In genomic region chr1:231528175-231529029, GRCh38 we compare ENCODE assay signal across 8 cellular contexts. TPM values are rescaled to one million over a fixed set of nuclear protein-coding genes. Genes with fewer than 3 reads are reported as not detected.
DNase-seq lines count a peak whose midpoint lies in the region; ATAC-seq and TF ChIP-seq lines count a peak whose summit lies in the region.

TSNAX (plus strand) TSS chr1:231528669; CDS start chr1:231528811, 142 bp downstream.

- ATAC-seq in GM18498 (IDR thresholded peaks at IDR 0.05; ENCODE audit: unreplicated experiment) (peak; percentile 97), HG02938 (IDR thresholded peaks at IDR 0.05; ENCODE audit: unreplicated experiment) (peak; percentile 93), right cardiac atrium (peak; percentile 99)

- H3K9me3 ChIP-seq in ascending aorta (no peaks in the 10 kb centered on the region), right cardiac atrium (ENCODE audit: control insufficient read depth, low read length) (no peaks in the 10 kb centered on the region), uterus (no peaks in the 10 kb centered on the region)

- H3K9me3 Mint-ChIP-seq in T-helper 2 cell treated with Interferon-gamma antibody and Interleukin-4, amounts not matched to agents 5 μg/mL and 100 μg/mL, for 36 hours = peaks cover 4% of the 10 kb centered on the region

- peak; percentile 82 to 83 for TF ChIP-seq POLR2A in uterus (IDR thresholded peaks at IDR 0.05)

- peak within 1 kb of the TSS; percentile 97 for H3K4me3 Mint-ChIP-seq in T-helper 2 cell treated with Interferon-gamma antibody and Interleukin-4, amounts not matched to agents 5 μg/mL and 100 μg/mL, for 36 hours

- H3K27ac ChIP-seq in ascending aorta (peak within 1 kb of the TSS; percentile 85 to 98), right cardiac atrium (ENCODE audit: low read length) (peak within 1 kb of the TSS; percentile 94), uterus (peak within 1 kb of the TSS; percentile 91 to 92)

- DNase-seq in NCI-H1930 (lab: John Stamatoyannopoulos, UW) = peak; percentile 83 to 90
- DNase-seq in T-helper 2 cell treated with Interferon-gamma antibody and Interleukin-4, amounts not matched to agents 5 μg/mL and 100 μg/mL, for 36 hours (ENCODE audit: low spot score) = peak; percentile 89
- peak; percentile 54 to 94 for DNase-seq in ascending aorta (ENCODE audit: low spot score in 2 of 2)
- DNase-seq in right cardiac atrium = peak; percentile 93 to 97 (median 97)
- peak; percentile 77 for DNase-seq in pulmonary artery endothelial cell (ENCODE audit: low read depth, low spot score)
- peak; percentile 89 to 94 for DNase-seq in uterus

- peaks cover 0 to 8% of the 10 kb centered on the region in 2 donors for H3K36me3 ChIP-seq in ascending aorta
- H3K36me3 ChIP-seq in uterus = no peaks in the 10 kb centered on the region

- under 1% methylated on average over 61 of the region's 61 CpGs for WGBS in right cardiac atrium

- intact Hi-C loops in ascending aorta (cut with DNase I) (loop anchor here (1.0 to 10.0 kb wide), 7 partner anchors 74 to 664 kb away; partner anchors contain the start of genes C1orf198, EGLN1, EXOC8 and GNPAT), right cardiac atrium (cut with DNase I) (loop anchor here in 2 of 4 donors (5.0 kb wide), 1 partner anchor 106 kb away; the partner anchor contains the start of gene EGLN1 (in 2 of the 2)), uterus (cut with DNase I; ENCODE audit: low total_unique reads) (no loop called here)

- peaks cover 22% of the 10 kb centered on the region for H3K36me3 Mint-ChIP-seq in T-helper 2 cell treated with Interferon-gamma antibody and Interleukin-4, amounts not matched to agents 5 μg/mL and 100 μg/mL, for 36 hours (ENCODE audit: low read depth)

- H3K27me3 Mint-ChIP-seq in T-helper 2 cell treated with Interferon-gamma antibody and Interleukin-4, amounts not matched to agents 5 μg/mL and 100 μg/mL, for 36 hours (ENCODE audit: low read depth) = no peaks in the 10 kb centered on the region

- H3K4me3 ChIP-seq in ascending aorta (peak within 1 kb of the TSS; percentile 81 to 95), right cardiac atrium (ENCODE audit: low read length) (peak within 1 kb of the TSS; percentile 95), uterus (peak within 1 kb of the TSS; percentile 71 to 84)

- peak within 1 kb of the TSS; percentile 98 for H3K27ac Mint-ChIP-seq in T-helper 2 cell treated with Interferon-gamma antibody and Interleukin-4, amounts not matched to agents 5 μg/mL and 100 μg/mL, for 36 hours

- H3K4me1 Mint-ChIP-seq in T-helper 2 cell treated with Interferon-gamma antibody and Interleukin-4, amounts not matched to agents 5 μg/mL and 100 μg/mL, for 36 hours (ENCODE audit: low read depth) = peaks cover 30% of the 10 kb centered on the region

- H3K27me3 ChIP-seq in ascending aorta (no peaks in the 10 kb centered on the region), right cardiac atrium (ENCODE audit: control insufficient read depth, insufficient read depth) (no peaks in the 10 kb centered on the region), uterus (no peaks in the 10 kb centered on the region)

- TF ChIP-seq CTCF in ascending aorta (IDR thresholded peaks at IDR 0.05) (no peak), uterus (IDR thresholded peaks at IDR 0.05) (peak in 2 of 4 experiments; percentile 27 to 36)

- H3K4me1 ChIP-seq in ascending aorta (peaks cover 0 to 22% of the 10 kb centered on the region in 2 donors), right cardiac atrium (ENCODE audit: control insufficient read depth, insufficient read depth, low read length) (peaks cover 3% of the 10 kb centered on the region), uterus (peaks cover 0 to 5% of the 10 kb centered on the region in 2 donors)

RNA-seq across cellular contexts. Expression of gene TSNAX, which starts in this region (rescaled TPM):
- total RNA-seq in ascending aorta (15.0 TPM), right cardiac atrium (10 to 100 TPM; 31.9 to 39.9 (median 36.5) TPM), pulmonary artery endothelial cell (28.5 and 36.9 TPM in 2 replicates), uterus (100 to 1,000 TPM in 1 of 4 donors, 10 to 100 TPM in 3; 30.6 to 142 (median 63.9) TPM)
- 16.6 TPM for polyA plus RNA-seq in right cardiac atrium

Comparison
In these comparisons a context has a peak if more than half of its experiments do, and no peak if none do; other contexts are left out.
1. Peak in every context shown above with its lines: DNase-seq, ATAC-seq, H3K4me3 ChIP-seq and H3K27ac ChIP-seq.